Comparison of ENCODE assay signal across 9 cellular contexts in the genomic region with DNA sequence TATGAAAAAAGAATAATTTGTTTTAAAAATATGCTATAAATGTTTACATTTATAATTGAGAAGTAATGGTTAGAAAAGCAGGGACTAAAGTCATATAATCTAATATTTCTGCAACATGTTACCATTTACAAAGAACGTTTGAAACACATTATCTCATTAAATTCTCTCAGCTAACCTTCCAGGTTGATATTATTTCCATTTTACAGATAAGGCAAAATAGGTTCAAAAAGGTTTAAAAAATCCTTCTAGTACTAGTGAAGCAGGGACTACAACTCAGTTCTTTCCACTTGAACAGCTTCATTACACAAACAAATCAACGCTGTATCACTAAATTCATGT. TPM values are rescaled to one million over a fixed set of nuclear protein-coding genes. Genes with fewer than 3 reads are reported as not detected.
DNase-seq lines count a peak whose midpoint lies in the region; ATAC-seq, FAIRE-seq and TF ChIP-seq lines count a peak whose summit lies in the region.
"Had no signal": no experiment of that assay in that cellular context is flagged by ENCODE, and none has a peak within 500 bp of the region (broad histone marks: within the 10 kb centered on the region; RNA-seq: fewer than 3 reads in every experiment).

No MANE protein-coding gene starts in this region.

- intact Hi-C loops in activated CD4-positive, alpha-beta T cell treated with anti-CD3 and anti-CD28 coated beads, Interleukin-2, amount 10 ng/mL, durations not matched to agents 24 days and 14 days (cut with micrococcal nuclease), result loop anchor here (1.0 to 5.0 kb wide), 3 partner anchors 12 to 122 kb away; partner anchors contain the start of genes BBS5, CFAP210, PHOSPHO2 and PPIG
- intact Hi-C loops in HepG2 (cut with micrococcal nuclease; ENCODE audit: unreplicated experiment), result loop anchor here (1.0 to 5.0 kb wide), 3 partner anchors 12 to 110 kb away; partner anchors contain the start of genes BBS5 and PPIG

- H3K36me3 ChIP-seq in HepG2 (replicated peaks in 1 of 2; ENCODE audit: control insufficient read depth in 1 of 2, insufficient read depth in 2 of 2, low read length in 2 of 2), result no peaks in the 10 kb centered on the region; a peak in 1 of 5 replicates
- no peaks in the 10 kb centered on the region for H3K36me3 ChIP-seq in thoracic aorta

- no peaks in the 10 kb centered on the region for H3K9me3 Mint-ChIP-seq in activated CD4-positive, alpha-beta T cell treated with anti-CD3 and anti-CD28 coated beads, Interleukin-2, amount 10 ng/mL, durations not matched to agents 24 days and 14 days
- H3K9me3 Mint-ChIP-seq in activated naive CD8-positive, alpha-beta T cell treated with anti-CD3 and anti-CD28 coated beads, Interleukin-2, amount 50 U/mL, for 24 hours, result no peaks in the 10 kb centered on the region

- H3K4me1 ChIP-seq in HepG2 (ENCODE audit: insufficient read depth, low read length) (peaks cover 28% of the 10 kb centered on the region), thoracic aorta (ENCODE audit: control insufficient read depth in 1 of 2, low read depth in 2 of 2) (peaks cover 6 to 8% of the 10 kb centered on the region in 2 donors)

- H2AFZ ChIP-seq in HepG2 (ENCODE audit: low read length), result peak overlapping the region; percentile 60

- TF ChIP-seq CTCF in HepG2 (CRISPR knock-in tag; IDR thresholded peaks at IDR 0.05) (no peak), thoracic aorta (IDR thresholded peaks at IDR 0.05) (no peak)

- H3K4me3 ChIP-seq in HepG2 (replicated peaks in 1 of 3; ENCODE audit: insufficient read depth in 1 of 3, low read depth in 2 of 3, low read length in 3 of 3) (peak overlapping the region; percentile 83 to 86 (median 84)), thoracic aorta (peak overlapping the region; percentile 84)

- peaks cover 24% of the 10 kb centered on the region for H3K79me2 ChIP-seq in HepG2 (ENCODE audit: insufficient read depth, low read length)

- H3K27me3 ChIP-seq in HepG2 (ENCODE audit: control insufficient read depth in 1 of 2, insufficient read depth in 2 of 2, low read length in 2 of 2) (no peaks in the 10 kb centered on the region; a peak in 1 of 5 replicates), thoracic aorta (replicated peaks; ENCODE audit: insufficient read depth) (no peaks in the 10 kb centered on the region)

- H3K4me2 ChIP-seq in HepG2 (ENCODE audit: low read depth, low read length), result peak overlapping the region; percentile 93

- TF ChIP-seq EP300 in HepG2 (IDR thresholded peaks at IDR 0.05; ENCODE audit: low read depth in 2 of 2, low read length in 2 of 2), result no peak
- TF ChIP-seq EP300 in HepG2 (CRISPR knock-in tag; IDR thresholded peaks at IDR 0.05; ENCODE audit: borderline replicate concordance), result no peak

- no peaks in the 10 kb centered on the region for H4K20me1 ChIP-seq in HepG2 (ENCODE audit: insufficient read depth, low read length)

- POLR2A ChIA-PET in HepG2 (lab: Yijun Ruan, JAX), result interaction anchor here (0.9 to 3.5 kb wide), 4 partner anchors 11 to 256 kb away, joined by 3 to 21 read pairs (median 4); partner anchors contain the start of genes BBS5 and PPIG

- 3% methylated on average over 2 of the region's 2 CpGs for WGBS in HepG2 (ENCODE audit: low lambda C conversion rate)

- no peak for TF ChIP-seq RAD21 in HepG2 (CRISPR knock-in tag; IDR thresholded peaks at IDR 0.05)

- peak overlapping the region; percentile 74 for H3K9ac ChIP-seq in HepG2 (ENCODE audit: insufficient read depth, low read depth, low read length)

- BruUV-seq in HepG2 (replicated peaks; lab: Mats Ljungman, UMichigan), result no TSS peak

- no peak for FAIRE-seq in HepG2 (lab: Jason Lieb, UNC)

- no peak overlapping the region for H3K27ac Mint-ChIP-seq in activated CD4-positive, alpha-beta T cell treated with anti-CD3 and anti-CD28 coated beads, Interleukin-2, amount 10 ng/mL, durations not matched to agents 24 days and 14 days
- peak overlapping the region; percentile 95 for H3K27ac Mint-ChIP-seq in activated naive CD8-positive, alpha-beta T cell treated with anti-CD3 and anti-CD28 coated beads, Interleukin-2, amount 50 U/mL, for 24 hours

- H3K9me3 ChIP-seq in HepG2 (ENCODE audit: low read length), result no peaks in the 10 kb centered on the region
- H3K9me3 ChIP-seq in thoracic aorta, result no peaks in the 10 kb centered on the region

- ATAC-seq in activated naive CD8-positive, alpha-beta T cell treated with anti-CD3 and anti-CD28 coated beads, Interleukin-2, amount 50 U/mL, for 24 hours, result no peak
- ATAC-seq in HepG2, result no peak
- ATAC-seq in thoracic aorta (ENCODE audit: insufficient number of reproducible peaks, low FRiP score, low read depth), result no peak
- no peak for ATAC-seq in GM21825 (IDR thresholded peaks at IDR 0.05; ENCODE audit: unreplicated experiment)

- CTCF ChIA-PET in HepG2 (lab: Yijun Ruan, JAX; ENCODE audit: low intra/inter-chr PET ratio, low total read pairs), result no interaction called here

- H3K27ac ChIP-seq in HepG2 (ENCODE audit: extremely low read length, insufficient read depth, low read length), result peak overlapping the region; percentile 52
- no peak overlapping the region for H3K27ac ChIP-seq in thoracic aorta

- no peak for TF ChIP-seq POLR2A in HepG2 (IDR thresholded peaks at IDR 0.05; ENCODE audit: insufficient read depth in 1 of 2, low read depth in 2 of 2, low read length in 2 of 2)

- peaks cover 2% of the 10 kb centered on the region for H3K27me3 Mint-ChIP-seq in activated CD4-positive, alpha-beta T cell treated with anti-CD3 and anti-CD28 coated beads, Interleukin-2, amount 10 ng/mL, durations not matched to agents 24 days and 14 days
- no peaks in the 10 kb centered on the region for H3K27me3 Mint-ChIP-seq in activated naive CD8-positive, alpha-beta T cell treated with anti-CD3 and anti-CD28 coated beads, Interleukin-2, amount 50 U/mL, for 24 hours

- H3K4me3 Mint-ChIP-seq in activated CD4-positive, alpha-beta T cell treated with anti-CD3 and anti-CD28 coated beads, Interleukin-2, amount 10 ng/mL, durations not matched to agents 24 days and 14 days, result peak overlapping the region; percentile 94
- H3K4me3 Mint-ChIP-seq in activated naive CD8-positive, alpha-beta T cell treated with anti-CD3 and anti-CD28 coated beads, Interleukin-2, amount 50 U/mL, for 24 hours, result peak overlapping the region; percentile 99

- peaks cover 15% of the 10 kb centered on the region for H3K36me3 Mint-ChIP-seq in activated CD4-positive, alpha-beta T cell treated with anti-CD3 and anti-CD28 coated beads, Interleukin-2, amount 10 ng/mL, durations not matched to agents 24 days and 14 days (ENCODE audit: low read depth)
- peaks cover 10% of the 10 kb centered on the region for H3K36me3 Mint-ChIP-seq in activated naive CD8-positive, alpha-beta T cell treated with anti-CD3 and anti-CD28 coated beads, Interleukin-2, amount 50 U/mL, for 24 hours (ENCODE audit: low read depth)

- DNase-seq in activated CD4-positive, alpha-beta T cell treated with anti-CD3 and anti-CD28 coated beads, Interleukin-2, amount 10 ng/mL, durations not matched to agents 24 days and 14 days, result no peak
- no peak for DNase-seq in activated CD4-positive, alpha-beta T cell treated with anti-CD3 and anti-CD28 coated beads, Interleukin-2, amount 50 U/mL, for 48 hours
- no peak for DNase-seq in activated naive CD8-positive, alpha-beta T cell treated with anti-CD3 and anti-CD28 coated beads, Interleukin-2, amount 50 U/mL, for 24 hours
- DNase-seq in HepG2 (ENCODE audit: low spot score) (no peak), thoracic aorta (ENCODE audit: low spot score) (no peak), SIG-M5 treated with dmso at 0.1 percent for 504 hours (lab: John Stamatoyannopoulos, UW; ENCODE audit: unreplicated experiment) (no peak), germinal center (ENCODE audit: low spot score) (no peak)
- DNase-seq: stimulated activated CD4-positive, alpha-beta T cell treated with anti-CD3 and anti-CD28 coated beads, Interleukin-4, amount 100 ng/mL, for 4 hours had no signal

- in situ Hi-C loops in HepG2 (cut with HindIII; ENCODE audit: extremely low pct_ligation_motif_present, low pct_unique_long_range_greater_than_20kb), result no loop called here

- H3K4me1 Mint-ChIP-seq in activated CD4-positive, alpha-beta T cell treated with anti-CD3 and anti-CD28 coated beads, Interleukin-2, amount 10 ng/mL, durations not matched to agents 24 days and 14 days, result peaks cover 13% of the 10 kb centered on the region
- H3K4me1 Mint-ChIP-seq in activated naive CD8-positive, alpha-beta T cell treated with anti-CD3 and anti-CD28 coated beads, Interleukin-2, amount 50 U/mL, for 24 hours, result peaks cover 19% of the 10 kb centered on the region

RNA-seq across cellular contexts. Expression of gene FASTKD1, which starts 0.9 kb away (rescaled TPM):
- total RNA-seq in activated CD4-positive, alpha-beta T cell treated with anti-CD3 and anti-CD28 coated beads, Interleukin-2, amount 10 ng/mL, durations not matched to agents 24 days and 14 days, result 55.2 and 56.5 TPM in 2 replicates
- total RNA-seq in HepG2 (2016; rRNA removed; fragmentation: Illumina TruSeq; extraction: Trizol) (38.0 and 43.2 TPM in 2 replicates), thoracic aorta (10 to 100 TPM; 11.5 to 15.2 TPM)
- total RNA-seq in HepG2 (2016; cell fraction: cytosol; rRNA removed; fragmentation: Illumina TruSeq; extraction: Trizol; ENCODE audit: low read depth), result 15.5 and 18.7 TPM in 2 replicates
- 37.9 and 45.6 TPM in 2 replicates for total RNA-seq in HepG2 (2016; cell fraction: insoluble cytoplasmic fraction; rRNA removed; fragmentation: Illumina TruSeq; extraction: Trizol)
- 20.1 and 23.7 TPM in 2 replicates for total RNA-seq in HepG2 (2016; cell fraction: membrane; rRNA removed; fragmentation: Illumina TruSeq; extraction: Trizol)
- 35.9 and 37.3 TPM in 2 replicates for total RNA-seq in HepG2 (2016; cell fraction: nucleus; rRNA removed; fragmentation: Illumina TruSeq; extraction: Trizol)
- 23.8 and 35.0 TPM in 2 replicates for polyA plus RNA-seq in HepG2 (2011; rRNA removed)
- 7.2 and 9.4 TPM in 2 replicates for polyA plus RNA-seq in HepG2 (2011; cell fraction: cytosol; rRNA removed)
- 36.2 and 36.8 TPM in 2 replicates for polyA plus RNA-seq in HepG2 (2011; cell fraction: nucleus; rRNA removed)
- polyA plus RNA-seq in HepG2 (2012), result 25.2 and 26.2 TPM in 2 replicates
- polyA plus RNA-seq in HepG2 (2016; cell fraction: cytosol; fragmentation: Illumina TruSeq; extraction: Trizol; ENCODE audit: low read depth), result 3.0 and 3.8 TPM in 2 replicates
- polyA plus RNA-seq in HepG2 (2016; cell fraction: insoluble cytoplasmic fraction; fragmentation: Illumina TruSeq; extraction: Trizol; ENCODE audit: low read depth), result 34.0 and 34.1 TPM in 2 replicates
- 9.0 and 9.3 TPM in 2 replicates for polyA plus RNA-seq in HepG2 (2016; cell fraction: membrane; fragmentation: Illumina TruSeq; extraction: Trizol; ENCODE audit: low read depth)
- 55.1 and 62.3 TPM in 2 replicates for polyA plus RNA-seq in HepG2 (2016; cell fraction: nucleus; fragmentation: Illumina TruSeq; extraction: Trizol; ENCODE audit: insufficient read depth, low read depth)
- 9.1 and 13.1 TPM in 2 replicates for polyA minus RNA-seq in HepG2 (2011; rRNA and poly(A)+ RNA removed; ENCODE audit: low replicate concordance)
- 9.1 and 15.7 TPM in 2 replicates for polyA minus RNA-seq in HepG2 (2011; cell fraction: cytosol; rRNA and poly(A)+ RNA removed)
- polyA minus RNA-seq in HepG2 (2011; cell fraction: nucleus; rRNA and poly(A)+ RNA removed), result 86.7 and 90.4 TPM in 2 replicates

RNA-seq across cellular contexts. Expression of gene PPIG, which starts 11.4 kb away (rescaled TPM):
- total RNA-seq in activated CD4-positive, alpha-beta T cell treated with anti-CD3 and anti-CD28 coated beads, Interleukin-2, amount 10 ng/mL, durations not matched to agents 24 days and 14 days, result 59.9 and 69.3 TPM in 2 replicates
- 81.0 and 133 TPM in 2 replicates for total RNA-seq in HepG2 (2016; rRNA removed; fragmentation: Illumina TruSeq; extraction: Trizol)
- 43.8 and 52.0 TPM in 2 replicates for total RNA-seq in HepG2 (2016; cell fraction: cytosol; rRNA removed; fragmentation: Illumina TruSeq; extraction: Trizol; ENCODE audit: low read depth)
- 82.9 and 127 TPM in 2 replicates for total RNA-seq in HepG2 (2016; cell fraction: insoluble cytoplasmic fraction; rRNA removed; fragmentation: Illumina TruSeq; extraction: Trizol)
- total RNA-seq in HepG2 (2016; cell fraction: membrane; rRNA removed; fragmentation: Illumina TruSeq; extraction: Trizol), result 24.4 and 29.2 TPM in 2 replicates
- total RNA-seq in HepG2 (2016; cell fraction: nucleus; rRNA removed; fragmentation: Illumina TruSeq; extraction: Trizol), result 72.4 and 83.1 TPM in 2 replicates
- polyA plus RNA-seq in HepG2 (2011; rRNA removed), result 22.2 and 31.3 TPM in 2 replicates
- polyA plus RNA-seq in HepG2 (2011; cell fraction: cytosol; rRNA removed), result 8.5 and 17.7 TPM in 2 replicates
- polyA plus RNA-seq in HepG2 (2011; cell fraction: nucleus; rRNA removed), result 13.5 and 16.6 TPM in 2 replicates
- polyA plus RNA-seq in HepG2 (2012), result 32.8 and 61.8 TPM in 2 replicates
- 2.2 and 3.7 TPM in 2 replicates for polyA plus RNA-seq in HepG2 (2016; cell fraction: cytosol; fragmentation: Illumina TruSeq; extraction: Trizol; ENCODE audit: low read depth)
- 126 and 138 TPM in 2 replicates for polyA plus RNA-seq in HepG2 (2016; cell fraction: insoluble cytoplasmic fraction; fragmentation: Illumina TruSeq; extraction: Trizol; ENCODE audit: low read depth)
- 5.0 and 7.1 TPM in 2 replicates for polyA plus RNA-seq in HepG2 (2016; cell fraction: membrane; fragmentation: Illumina TruSeq; extraction: Trizol; ENCODE audit: low read depth)
- polyA plus RNA-seq in HepG2 (2016; cell fraction: nucleus; fragmentation: Illumina TruSeq; extraction: Trizol; ENCODE audit: insufficient read depth, low read depth), result 86.8 and 89.0 TPM in 2 replicates
- polyA minus RNA-seq in HepG2 (2011; rRNA and poly(A)+ RNA removed; ENCODE audit: low replicate concordance), result 4.2 and 10.6 TPM in 2 replicates
- polyA minus RNA-seq in HepG2 (2011; cell fraction: cytosol; rRNA and poly(A)+ RNA removed), result 14.6 and 17.6 TPM in 2 replicates
- polyA minus RNA-seq in HepG2 (2011; cell fraction: nucleus; rRNA and poly(A)+ RNA removed), result 76.1 and 82.5 TPM in 2 replicates
- 10 to 100 TPM; 30.9 to 68.5 TPM for total RNA-seq in thoracic aorta
